In the genomic region with DNA sequence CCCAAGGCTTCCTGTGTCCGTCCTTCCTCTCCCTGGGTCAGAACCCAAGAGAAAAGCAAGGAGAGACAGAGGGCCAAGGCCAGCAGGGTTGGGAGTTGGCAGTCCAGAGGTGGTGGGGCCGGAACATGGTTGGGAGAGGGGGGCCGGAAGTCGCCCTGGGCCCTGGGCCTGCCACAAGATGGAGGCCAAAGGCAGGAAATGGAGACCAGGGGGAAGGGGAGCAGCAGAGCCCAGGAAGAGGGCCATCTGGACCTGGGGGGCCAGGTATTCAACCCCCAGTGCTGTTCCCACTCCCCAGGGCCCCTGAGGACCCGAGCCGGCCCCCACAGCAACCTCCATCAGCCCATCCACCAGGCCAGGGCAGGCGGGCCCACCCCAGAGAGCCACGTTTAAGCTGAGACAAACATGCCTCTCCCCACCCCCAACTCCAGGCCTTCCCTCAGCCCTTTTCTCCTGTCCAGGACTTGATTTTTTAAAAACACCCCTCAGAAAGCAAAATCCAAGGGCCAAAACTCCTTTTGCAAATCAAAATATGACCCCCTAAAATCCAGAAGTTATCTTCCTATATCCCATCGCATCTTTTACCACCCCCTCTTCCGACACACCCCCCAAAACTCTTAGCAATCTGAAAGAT, we compare ENCODE assay signal across 11 cellular contexts. TPM values are rescaled to one million over a fixed set of nuclear protein-coding genes. Genes with fewer than 3 reads are reported as not detected.
DNase-seq lines count a peak whose midpoint lies in the region; ATAC-seq, FAIRE-seq and TF ChIP-seq lines count a peak whose summit lies in the region.
"Had no signal": no experiment of that assay in that cellular context is flagged by ENCODE, and none has a peak within 500 bp of the region (broad histone marks: within the 10 kb centered on the region; RNA-seq: fewer than 3 reads in every experiment).

No MANE protein-coding gene starts in this region.

- no TSS peak for BruUV-seq in GM12878 (replicated peaks; lab: Mats Ljungman, UMichigan)

- no peaks in the 10 kb centered on the region for H3K79me2 ChIP-seq in KMS-11 (ENCODE audit: insufficient read depth, low read depth)
- H3K79me2 ChIP-seq in GM12878 (ENCODE audit: control insufficient read depth, insufficient read depth, low read length), result peaks cover 27% of the 10 kb centered on the region

- WGBS in GM12878 (ENCODE audit: insufficient coverage, insufficient replicate concordance, low lambda C conversion rate, missing lambda C conversion rate), result 84% methylated on average over 10 of the region's 10 CpGs
- 59 to 61% methylated on average over 10 of the region's 10 CpGs for WGBS in lower leg skin, 2 donors

- TF ChIP-seq CTCF in KMS-11 (conservative IDR thresholded peaks at IDR 0.05; ENCODE audit: low read depth, low read length) (no peak), GM12878 (IDR thresholded peaks at IDR 0.05 in 2 of 3, conservative IDR thresholded peaks at IDR 0.05 in 1 of 3; ENCODE audit: control insufficient read depth in 2 of 3, extremely low read depth in 1 of 3, insufficient read depth in 1 of 3, low read depth in 3 of 3, low read length in 3 of 3) (no peak), lower leg skin (IDR thresholded peaks at IDR 0.05) (no peak)

- no peak for FAIRE-seq in GM12878 (lab: Jason Lieb, UNC)

- DNase-seq in GM12878 (ENCODE audit: low read depth, low spot score) (no peak), lower leg skin (ENCODE audit: low spot score in 2 of 2) (peak; percentile 58 to 93), NOMO-1 treated with dmso at 0.1 percent for 144 hours (lab: John Stamatoyannopoulos, UW; ENCODE audit: unreplicated experiment) (no peak), NCI-H1417 (lab: John Stamatoyannopoulos, UW) (no peak)
- DNase-seq in stimulated activated naive B cell treated with anti-CD40 and anti-IgM and Interleukin-4, amounts not matched to agents 10 μg/mL and 1 μg/mL and 100 μg/mL, for 72 hours, result no peak
- DNase-seq in activated T-cell treated with anti-CD3 and anti-CD28 coated beads, Interleukin-2, amount 50 U/mL, for 24 hours, result no peak
- DNase-seq: activated naive CD4-positive, alpha-beta T cell treated with anti-CD3 and anti-CD28 coated beads, Interleukin-2, amount 50 U/mL, for 16 hours; NCI-H524 had no signal

- peak overlapping the region; percentile 83 for H3K27ac Mint-ChIP-seq in stimulated activated naive B cell treated with anti-CD40 and anti-IgM and Interleukin-4, amounts not matched to agents 10 μg/mL and 1 μg/mL and 100 μg/mL, for 72 hours
- no peak overlapping the region for H3K27ac Mint-ChIP-seq in activated T-cell treated with anti-CD3 and anti-CD28 coated beads, Interleukin-2, amount 50 U/mL, for 24 hours

- TF ChIP-seq EP300 in GM12878 (IDR thresholded peaks at IDR 0.05; ENCODE audit: borderline replicate concordance in 1 of 2, control insufficient read depth in 1 of 2, low read depth in 2 of 2, low read length in 2 of 2), result no peak

- TF ChIP-seq RAD21 in GM12878 (IDR thresholded peaks at IDR 0.05; ENCODE audit: insufficient read depth, low read depth, low read length), result no peak

- H3K36me3 ChIP-seq in KMS-11 (ENCODE audit: insufficient read depth), result no peaks in the 10 kb centered on the region
- peaks cover 0 to 4% of the 10 kb centered on the region in 2 experiments; a peak in 2 of 4 replicates for H3K36me3 ChIP-seq in GM12878 (ENCODE audit: control insufficient read depth in 2 of 2, insufficient read depth in 2 of 2, low read length in 1 of 2)

- H3K4me1 Mint-ChIP-seq in stimulated activated naive B cell treated with anti-CD40 and anti-IgM and Interleukin-4, amounts not matched to agents 10 μg/mL and 1 μg/mL and 100 μg/mL, for 72 hours, result peaks cover 57 to 73% of the 10 kb centered on the region in 2 donors
- H3K4me1 Mint-ChIP-seq in activated T-cell treated with anti-CD3 and anti-CD28 coated beads, Interleukin-2, amount 50 U/mL, for 24 hours (ENCODE audit: low read depth), result peaks cover 59% of the 10 kb centered on the region

- intact Hi-C loops in GM12878 (cut with micrococcal nuclease; ENCODE audit: unreplicated experiment), result loop anchor here (10.0 kb wide), 1 partner anchor 264 kb away; the partner anchor contains the start of gene XAF1
- intact Hi-C loops in lower leg skin (cut with DNase I; ENCODE audit: low total_unique reads), result no loop called here

- H4K20me1 ChIP-seq in KMS-11 (ENCODE audit: insufficient read depth), result no peaks in the 10 kb centered on the region
- no peaks in the 10 kb centered on the region for H4K20me1 ChIP-seq in GM12878 (ENCODE audit: control insufficient read depth, insufficient read depth)

- H3K27ac ChIP-seq in KMS-11, result peak overlapping the region; percentile 96
- no peak overlapping the region for H3K27ac ChIP-seq in GM12878 (ENCODE audit: control insufficient read depth, insufficient read depth)

- H2AFZ ChIP-seq in KMS-11 (ENCODE audit: low read depth) (no peak overlapping the region), GM12878 (ENCODE audit: control insufficient read depth, low read depth, low read length) (no peak overlapping the region)

- peaks cover 28 to 35% of the 10 kb centered on the region in 2 donors for H3K36me3 Mint-ChIP-seq in stimulated activated naive B cell treated with anti-CD40 and anti-IgM and Interleukin-4, amounts not matched to agents 10 μg/mL and 1 μg/mL and 100 μg/mL, for 72 hours
- H3K36me3 Mint-ChIP-seq in activated T-cell treated with anti-CD3 and anti-CD28 coated beads, Interleukin-2, amount 50 U/mL, for 24 hours (ENCODE audit: low read depth), result peaks cover 41% of the 10 kb centered on the region

- POLR2A ChIA-PET in GM12878 (lab: Charles Lee), result interaction anchor here (0.5 to 1.8 kb wide), 4 partner anchors 17 to 199 kb away, joined by 3 to 10 read pairs (median 6); partner anchors contain the start of gene SLC16A13

- H3K4me3 ChIP-seq in KMS-11 (IDR thresholded peaks at IDR 0.05; ENCODE audit: insufficient read depth, low read depth, low read length) (no peak overlapping the region), GM12878 (no peak overlapping the region), lower leg skin (ENCODE audit: low read depth, poor library complexity, severe bottlenecking) (peak overlapping the region; percentile 41)

- H3K27me3 Mint-ChIP-seq in stimulated activated naive B cell treated with anti-CD40 and anti-IgM and Interleukin-4, amounts not matched to agents 10 μg/mL and 1 μg/mL and 100 μg/mL, for 72 hours, result peaks cover 0 to 5% of the 10 kb centered on the region in 2 donors
- peaks cover 9% of the 10 kb centered on the region for H3K27me3 Mint-ChIP-seq in activated T-cell treated with anti-CD3 and anti-CD28 coated beads, Interleukin-2, amount 50 U/mL, for 24 hours

- H3K9ac ChIP-seq in KMS-11 (no peak overlapping the region; the same call in 1 of the 2 replicates), GM12878 (ENCODE audit: control insufficient read depth, insufficient read depth, low read length) (no peak overlapping the region)

- no peak overlapping the region for H3K4me2 ChIP-seq in KMS-11
- no peak overlapping the region for H3K4me2 ChIP-seq in GM12878 (ENCODE audit: control insufficient read depth, insufficient read depth)

- CTCF ChIA-PET in GM12878 (lab: Yijun Ruan, JAX), result interaction anchor here (0.8 to 8.8 kb wide), 3 partner anchors 11 to 175 kb away, joined by 4 to 167 read pairs (median 9); partner anchors contain the start of gene RNASEK

- TF ChIP-seq POLR2A in GM12878 (IDR thresholded peaks at IDR 0.05; ENCODE audit: low read depth, low read length), result no peak
- no peak for TF ChIP-seq POLR2A in lower leg skin (IDR thresholded peaks at IDR 0.05)

- H3K9me3 ChIP-seq in GM12878 (replicated peaks; ENCODE audit: control insufficient read depth, insufficient read depth, low read length), result no peaks in the 10 kb centered on the region

- in situ Hi-C loops in GM12878 (cut with MboI), result no loop called here

- ATAC-seq in GM12878 (no peak), HG02623 (IDR thresholded peaks at IDR 0.05; ENCODE audit: unreplicated experiment) (no peak)
- no peak for ATAC-seq in stimulated activated naive B cell treated with anti-CD40 and anti-IgM and Interleukin-4, amounts not matched to agents 10 μg/mL and 1 μg/mL and 100 μg/mL, for 72 hours (replicated peaks)

- no peaks in the 10 kb centered on the region for H3K27me3 ChIP-seq in KMS-11 (ENCODE audit: insufficient read depth, low read depth)
- no peaks in the 10 kb centered on the region for H3K27me3 ChIP-seq in GM12878 (replicated peaks in 1 of 2; ENCODE audit: control insufficient read depth in 2 of 2, insufficient read depth in 2 of 2, low read length in 1 of 2)

- RAD21 ChIA-PET in GM12878 (lab: Charles Lee; ENCODE audit: unreplicated experiment), result interaction anchor here (0.6 kb wide), 2 partner anchors 17 to 26 kb away, joined by 3 to 6 read pairs; partner anchors contain the start of genes SLC16A11 and SLC16A13

- SMC1A ChIA-PET in GM12878 (lab: Charles Lee; ENCODE audit: uncharacterized antibody, unreplicated experiment), result interaction anchor here (1.7 kb wide), 1 partner anchor 175 kb away, joined by 6 read pairs; no protein-coding TSS in a partner anchor

- H3K4me1 ChIP-seq in KMS-11 (ENCODE audit: low read depth, poor library complexity, severe bottlenecking), result peaks cover 41% of the 10 kb centered on the region
- peaks cover 41% of the 10 kb centered on the region for H3K4me1 ChIP-seq in GM12878 (ENCODE audit: control insufficient read depth, insufficient read depth, low read length)

- H3K4me3 Mint-ChIP-seq in stimulated activated naive B cell treated with anti-CD40 and anti-IgM and Interleukin-4, amounts not matched to agents 10 μg/mL and 1 μg/mL and 100 μg/mL, for 72 hours, result no peak overlapping the region
- H3K4me3 Mint-ChIP-seq in activated T-cell treated with anti-CD3 and anti-CD28 coated beads, Interleukin-2, amount 50 U/mL, for 24 hours, result no peak overlapping the region

- H3K9me3 Mint-ChIP-seq in stimulated activated naive B cell treated with anti-CD40 and anti-IgM and Interleukin-4, amounts not matched to agents 10 μg/mL and 1 μg/mL and 100 μg/mL, for 72 hours, result peaks cover 0 to 4% of the 10 kb centered on the region in 2 donors
- H3K9me3 Mint-ChIP-seq in activated T-cell treated with anti-CD3 and anti-CD28 coated beads, Interleukin-2, amount 50 U/mL, for 24 hours, result no peaks in the 10 kb centered on the region

RNA-seq across cellular contexts. Expression of gene BCL6B, which starts 4.4 kb away (rescaled TPM):
- 1.1 and 2.2 TPM in 2 replicates for total RNA-seq in GM12878 (2013; cell fraction: nucleolus; rRNA removed)
- 0.06 and 0.22 TPM in 2 replicates for total RNA-seq in GM12878 (2014; rRNA removed)
- total RNA-seq in GM12878 (2014; rRNA removed; fragmentation: Illumina TruSeq; extraction: Trizol), result 0.09 and 0.18 TPM in 2 replicates
- 0.56 and 0.85 TPM in 2 replicates for total RNA-seq in GM12878 (2021)
- polyA plus RNA-seq in GM12878 (2011; ENCODE audit: low read depth), result 0.18 TPM
- polyA plus RNA-seq in GM12878 (2011; rRNA removed), result 0.10 and 0.12 TPM in 2 replicates
- polyA plus RNA-seq in GM12878 (2011; cell fraction: cytosol; rRNA removed), result 0.15 and 0.27 TPM in 2 replicates
- 0.66 and 0.73 TPM in 2 replicates for polyA plus RNA-seq in GM12878 (2011; cell fraction: nucleus; rRNA removed)
- polyA plus RNA-seq in GM12878 (2012), result 0.13 and 0.20 TPM in 2 replicates
- polyA plus RNA-seq in GM12878 (2014; fragmentation: Illumina TruSeq; extraction: Trizol), result 0.05 and 0.15 TPM in 2 replicates
- polyA plus RNA-seq in GM12878 (2014; fragmentation: Nextera tagmentation; extraction: Ambion mirVana), result under 1 TPM; 0.09 to 0.11 TPM
- 0.08 and 0.14 TPM in 2 replicates for polyA plus RNA-seq in GM12878 (2014; rRNA removed)
- under 1 TPM in 1 of 2 experiments, not detected in 1; 0.32 TPM for polyA plus RNA-seq in GM12878 (2016; fragmentation: Nextera tagmentation; extraction: Ambion mirVana)
- 0.26 and 0.29 TPM in 2 replicates for polyA minus RNA-seq in GM12878 (2011; rRNA and poly(A)+ RNA removed)
- 2.1 TPM in 1 of 2 replicates, not detected in the other for polyA minus RNA-seq in GM12878 (2011; cell fraction: cytosol; rRNA and poly(A)+ RNA removed)
- polyA minus RNA-seq in GM12878 (2011; cell fraction: nucleus; rRNA and poly(A)+ RNA removed), result 0.85 TPM in 1 of 2 replicates, not detected in the other
- 1 to 10 TPM in 3 of 4 donors, under 1 TPM in 1; 0.72 to 5.1 (median 2.1) TPM for total RNA-seq in lower leg skin
- total RNA-seq: Daoy had no signal

RNA-seq across cellular contexts. Expression of gene RNASEK, which starts 6.0 kb away (rescaled TPM):
- 33.2 and 42.6 TPM in 2 replicates for total RNA-seq in GM12878 (2013; cell fraction: nucleolus; rRNA removed)
- total RNA-seq in GM12878 (2014; rRNA removed), result 247 and 253 TPM in 2 replicates
- 96.6 and 106 TPM in 2 replicates for total RNA-seq in GM12878 (2014; rRNA removed; fragmentation: Illumina TruSeq; extraction: Trizol)
- total RNA-seq in GM12878 (2021), result 171 and 175 TPM in 2 replicates
- 208 TPM for polyA plus RNA-seq in GM12878 (2011; ENCODE audit: low read depth)
- polyA plus RNA-seq in GM12878 (2011; rRNA removed), result 54.4 and 97.4 TPM in 2 replicates
- 148 and 167 TPM in 2 replicates for polyA plus RNA-seq in GM12878 (2011; cell fraction: cytosol; rRNA removed)
- 104 and 128 TPM in 2 replicates for polyA plus RNA-seq in GM12878 (2011; cell fraction: nucleus; rRNA removed)
- polyA plus RNA-seq in GM12878 (2012), result 332 and 422 TPM in 2 replicates
- 87.0 and 218 TPM in 2 replicates for polyA plus RNA-seq in GM12878 (2014; fragmentation: Illumina TruSeq; extraction: Trizol)
- 100 to 1,000 TPM; 108 to 150 TPM for polyA plus RNA-seq in GM12878 (2014; fragmentation: Nextera tagmentation; extraction: Ambion mirVana)
- polyA plus RNA-seq in GM12878 (2014; rRNA removed), result 202 and 223 TPM in 2 replicates
- 100 to 1,000 TPM; 342 to 345 TPM for polyA plus RNA-seq in GM12878 (2016; fragmentation: Nextera tagmentation; extraction: Ambion mirVana)
- 43.1 and 73.6 TPM in 2 replicates for polyA minus RNA-seq in GM12878 (2011; rRNA and poly(A)+ RNA removed)
- 77.8 and 83.1 TPM in 2 replicates for polyA minus RNA-seq in GM12878 (2011; cell fraction: cytosol; rRNA and poly(A)+ RNA removed)
- polyA minus RNA-seq in GM12878 (2011; cell fraction: nucleus; rRNA and poly(A)+ RNA removed), result 29.1 and 37.7 TPM in 2 replicates
- 100 to 1,000 TPM; 187 to 231 (median 220) TPM for total RNA-seq in lower leg skin

RNA-seq across cellular contexts. Expression of gene SLC16A13, which starts 17.4 kb away (rescaled TPM):
- total RNA-seq in GM12878 (2013; cell fraction: nucleolus; rRNA removed), result 3.6 and 4.1 TPM in 2 replicates
- 2.6 and 2.7 TPM in 2 replicates for total RNA-seq in GM12878 (2014; rRNA removed)
- total RNA-seq in GM12878 (2014; rRNA removed; fragmentation: Illumina TruSeq; extraction: Trizol), result 2.1 and 2.3 TPM in 2 replicates
- 11.9 and 12.1 TPM in 2 replicates for total RNA-seq in GM12878 (2021)
- polyA plus RNA-seq in GM12878 (2011; ENCODE audit: low read depth), result 2.4 TPM
- polyA plus RNA-seq in GM12878 (2011; rRNA removed), result 0.81 and 1.7 TPM in 2 replicates
- polyA plus RNA-seq in GM12878 (2011; cell fraction: cytosol; rRNA removed), result 2.1 and 2.3 TPM in 2 replicates
- polyA plus RNA-seq in GM12878 (2011; cell fraction: nucleus; rRNA removed), result 5.8 and 6.6 TPM in 2 replicates
- polyA plus RNA-seq in GM12878 (2012), result 4.4 and 5.2 TPM in 2 replicates
- 2.9 and 4.0 TPM in 2 replicates for polyA plus RNA-seq in GM12878 (2014; fragmentation: Illumina TruSeq; extraction: Trizol)
- under 1 TPM; 0.34 to 0.46 TPM for polyA plus RNA-seq in GM12878 (2014; fragmentation: Nextera tagmentation; extraction: Ambion mirVana)
- 5.6 TPM in 2 replicates for polyA plus RNA-seq in GM12878 (2014; rRNA removed)
- 1 to 10 TPM; 5.9 to 6.8 TPM for polyA plus RNA-seq in GM12878 (2016; fragmentation: Nextera tagmentation; extraction: Ambion mirVana)
- polyA minus RNA-seq in GM12878 (2011; rRNA and poly(A)+ RNA removed), result 3.7 and 5.4 TPM in 2 replicates
- polyA minus RNA-seq in GM12878 (2011; cell fraction: cytosol; rRNA and poly(A)+ RNA removed), result 0.83 and 3.5 TPM in 2 replicates
- 5.6 and 9.0 TPM in 2 replicates for polyA minus RNA-seq in GM12878 (2011; cell fraction: nucleus; rRNA and poly(A)+ RNA removed)
- total RNA-seq in lower leg skin, result 1 to 10 TPM; 1.0 to 5.2 (median 2.6) TPM

RNA-seq across cellular contexts. Expression of gene ALOX12, which starts 22.6 kb away (rescaled TPM):
- total RNA-seq in GM12878 (2013; cell fraction: nucleolus; rRNA removed), result not detected in 2 replicates
- total RNA-seq in GM12878 (2014; rRNA removed) (not detected in 2 replicates), GM12878 (2014; rRNA removed; fragmentation: Illumina TruSeq; extraction: Trizol) (not detected in 2 replicates), GM12878 (2021) (not detected in 2 replicates), lower leg skin (10 to 100 TPM; 17.1 to 32.5 (median 21.9) TPM)
- polyA plus RNA-seq in GM12878 (2011; ENCODE audit: low read depth), result not detected
- polyA plus RNA-seq in GM12878 (2011; rRNA removed) (not detected in 2 replicates), GM12878 (2014; fragmentation: Illumina TruSeq; extraction: Trizol) (not detected in 2 replicates), GM12878 (2014; fragmentation: Nextera tagmentation; extraction: Ambion mirVana) (under 1 TPM; 0.23 to 0.51 TPM), GM12878 (2014; rRNA removed) (not detected in 2 replicates), GM12878 (2016; fragmentation: Nextera tagmentation; extraction: Ambion mirVana) (under 1 TPM; 0.64 to 0.82 TPM)
- not detected in 2 replicates for polyA plus RNA-seq in GM12878 (2011; cell fraction: cytosol; rRNA removed)
- 0.04 TPM in 1 of 2 replicates, not detected in the other for polyA plus RNA-seq in GM12878 (2011; cell fraction: nucleus; rRNA removed)
- polyA plus RNA-seq in GM12878 (2012), result 0.60 and 0.83 TPM in 2 replicates
- polyA minus RNA-seq in GM12878 (2011; rRNA and poly(A)+ RNA removed), result not detected in 2 replicates
- polyA minus RNA-seq in GM12878 (2011; cell fraction: cytosol; rRNA and poly(A)+ RNA removed), result not detected in 2 replicates
- not detected in 2 replicates for polyA minus RNA-seq in GM12878 (2011; cell fraction: nucleus; rRNA and poly(A)+ RNA removed)
- total RNA-seq: Daoy had no signal

RNA-seq across cellular contexts. Expression of gene SLC16A11, which starts 25.4 kb away (rescaled TPM):
- 3.5 and 3.7 TPM in 2 replicates for total RNA-seq in GM12878 (2013; cell fraction: nucleolus; rRNA removed)
- 1.1 and 1.8 TPM in 2 replicates for total RNA-seq in GM12878 (2014; rRNA removed)
- 0.28 and 0.72 TPM in 2 replicates for total RNA-seq in GM12878 (2014; rRNA removed; fragmentation: Illumina TruSeq; extraction: Trizol)
- total RNA-seq in GM12878 (2021), result 2.0 and 2.7 TPM in 2 replicates
- polyA plus RNA-seq in GM12878 (2011; ENCODE audit: low read depth), result 0.18 TPM
- 0.11 TPM in 1 of 2 replicates, not detected in the other for polyA plus RNA-seq in GM12878 (2011; rRNA removed)
- polyA plus RNA-seq in GM12878 (2011; cell fraction: cytosol; rRNA removed), result 0.13 and 0.15 TPM in 2 replicates
- 1.1 TPM in 2 replicates for polyA plus RNA-seq in GM12878 (2011; cell fraction: nucleus; rRNA removed)
- polyA plus RNA-seq in GM12878 (2012), result 1.2 TPM in 2 replicates
- 0.15 TPM in 1 of 2 replicates, not detected in the other for polyA plus RNA-seq in GM12878 (2014; fragmentation: Illumina TruSeq; extraction: Trizol)
- under 1 TPM; 0.24 to 0.35 TPM for polyA plus RNA-seq in GM12878 (2014; fragmentation: Nextera tagmentation; extraction: Ambion mirVana)
- 1.5 and 1.6 TPM in 2 replicates for polyA plus RNA-seq in GM12878 (2014; rRNA removed)
- 1 to 10 TPM in 1 of 2 experiments, under 1 TPM in 1; 0.97 to 1.1 TPM for polyA plus RNA-seq in GM12878 (2016; fragmentation: Nextera tagmentation; extraction: Ambion mirVana)
- polyA minus RNA-seq in GM12878 (2011; rRNA and poly(A)+ RNA removed), result not detected in 2 replicates
- not detected in 2 replicates for polyA minus RNA-seq in GM12878 (2011; cell fraction: cytosol; rRNA and poly(A)+ RNA removed)
- polyA minus RNA-seq in GM12878 (2011; cell fraction: nucleus; rRNA and poly(A)+ RNA removed), result 0.24 and 1.2 TPM in 2 replicates
- 1 to 10 TPM; 1.1 to 6.3 (median 4.1) TPM for total RNA-seq in lower leg skin
- total RNA-seq: Daoy had no signal

Comparison
In these comparisons a context has a peak if more than half of its experiments do, and no peak if none do; other contexts are left out.
1. DNase-seq: peak in lower leg skin (2 of 2); none in GM12878 (single experiment), stimulated activated naive B cell treated with anti-CD40 and anti-IgM and Interleukin-4, amounts not matched to agents 10 μg/mL and 1 μg/mL and 100 μg/mL, for 72 hours (single experiment), NOMO-1 treated with dmso at 0.1 percent for 144 hours (single experiment), NCI-H1417 (0 of 3) and activated T-cell treated with anti-CD3 and anti-CD28 coated beads, Interleukin-2, amount 50 U/mL, for 24 hours (single experiment).